8 cellular contexts compared by ENCODE assay signal in the genomic region with DNA sequence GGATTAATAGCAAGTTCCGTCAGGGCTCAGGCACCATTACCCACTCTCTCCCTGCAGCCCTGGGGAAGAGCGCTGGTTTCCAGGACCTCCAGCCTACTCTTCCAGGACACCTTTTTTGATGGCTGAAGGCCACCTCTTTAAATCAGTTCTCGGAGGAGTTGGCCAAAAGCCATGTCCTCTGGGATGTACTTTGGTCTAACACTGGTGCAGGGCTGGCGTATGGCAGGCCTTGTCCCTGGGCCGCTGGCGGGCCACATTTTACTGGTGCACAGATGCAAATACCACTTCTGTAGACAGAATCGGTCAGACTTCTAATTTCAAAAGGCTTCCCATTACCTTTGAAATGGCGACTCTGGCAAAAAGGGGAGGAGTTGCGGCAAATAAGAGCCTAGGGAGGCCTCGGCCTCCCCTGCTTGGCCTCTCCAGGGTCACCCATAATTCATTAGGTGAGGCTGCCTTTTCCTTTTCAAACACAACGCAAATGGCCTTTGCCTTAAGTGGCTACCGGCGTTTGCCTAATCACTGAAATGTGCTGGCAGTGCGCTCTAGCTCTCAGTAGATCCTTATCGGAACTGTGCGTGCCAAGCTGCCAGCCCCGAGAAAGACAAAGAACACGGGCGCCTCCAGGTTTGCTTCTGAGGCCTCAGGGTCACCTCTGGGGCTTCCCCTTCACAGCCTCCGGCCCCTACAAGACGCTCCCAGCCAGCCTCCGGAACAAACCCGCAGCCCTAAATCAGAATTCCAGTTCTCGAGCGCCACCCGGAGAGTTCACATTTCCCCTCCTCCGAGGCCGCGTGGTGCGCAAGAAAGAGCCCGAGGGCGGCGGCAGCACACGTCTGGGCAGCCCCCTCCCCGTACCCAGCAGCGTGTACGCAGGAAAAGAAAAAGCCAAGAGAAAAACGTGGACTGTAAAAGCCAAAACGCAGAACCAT.
DNase-seq lines count a peak whose midpoint lies in the region; ATAC-seq, FAIRE-seq and TF ChIP-seq lines count a peak whose summit lies in the region.

No MANE protein-coding gene starts in this region.

- peaks cover 41% of the 10 kb centered on the region for H3K36me3 Mint-ChIP-seq in Calu3 (ENCODE audit: insufficient read depth, unreplicated experiment)
- H3K36me3 Mint-ChIP-seq in WTC11: no peaks in the 10 kb centered on the region
- H3K36me3 Mint-ChIP-seq in dendritic cell treated with granulocyte-macrophage colony-stimulating factor and Interleukin-4, amounts not matched to agents 40 ng/mL and 50 ng/mL, for 4 days (ENCODE audit: low read depth): no peaks in the 10 kb centered on the region
- no peaks in the 10 kb centered on the region for H3K36me3 Mint-ChIP-seq in naive thymus-derived CD8-positive, alpha-beta T cell

- H3K36me3 ChIP-seq in KOPT-K1 (ENCODE audit: insufficient read depth, low read length) (no peaks in the 10 kb centered on the region), upper lobe of left lung (no peaks in the 10 kb centered on the region)

- peak; percentile 1; the same call in 1 of the 2 replicates for ATAC-seq in WTC11
- ATAC-seq in naive thymus-derived CD8-positive, alpha-beta T cell: no peak
- peak in 1 of 2 donors; percentile 38 for ATAC-seq in upper lobe of left lung (ENCODE audit: low FRiP score in 2 of 2)
- no peak for ATAC-seq in HG02571 (IDR thresholded peaks at IDR 0.05; ENCODE audit: unreplicated experiment)

- H3K27ac ChIP-seq in KOPT-K1 (ENCODE audit: low read depth, low read length, poor library complexity, severe bottlenecking) (peak overlapping the region; percentile 89), upper lobe of left lung (peak overlapping the region; percentile 94 to 98 (median 97))

- no peak for FAIRE-seq in D721Med (lab: Jason Lieb, UNC)

- H3K4me1 Mint-ChIP-seq in Calu3 (ENCODE audit: low read depth, unreplicated experiment): peaks cover 30% of the 10 kb centered on the region
- peaks cover 33% of the 10 kb centered on the region for H3K4me1 Mint-ChIP-seq in WTC11
- H3K4me1 Mint-ChIP-seq in dendritic cell treated with granulocyte-macrophage colony-stimulating factor and Interleukin-4, amounts not matched to agents 40 ng/mL and 50 ng/mL, for 4 days (ENCODE audit: low read depth): peaks cover 43% of the 10 kb centered on the region
- H3K4me1 Mint-ChIP-seq in naive thymus-derived CD8-positive, alpha-beta T cell: peaks cover 18 to 54% (median 45%) of the 10 kb centered on the region in 4 donors

- CTCF ChIA-PET in Calu3 (lab: Charles Lee): no interaction called here
- CTCF ChIA-PET in WTC11 (lab: Charles Lee): interaction anchor here (0.5 kb wide), 1 partner anchor 370 kb away, joined by 3 read pairs; no protein-coding TSS in a partner anchor

- peak overlapping the region; percentile 77 for H3K4me3 Mint-ChIP-seq in Calu3 (ENCODE audit: low read depth, unreplicated experiment)
- peak overlapping the region; percentile 72 for H3K4me3 Mint-ChIP-seq in WTC11
- peak overlapping the region; percentile 73 for H3K4me3 Mint-ChIP-seq in dendritic cell treated with granulocyte-macrophage colony-stimulating factor and Interleukin-4, amounts not matched to agents 40 ng/mL and 50 ng/mL, for 4 days
- H3K4me3 Mint-ChIP-seq in naive thymus-derived CD8-positive, alpha-beta T cell: peak overlapping the region; percentile 88 to 94 (median 92)

- no peaks in the 10 kb centered on the region for H3K9me3 ChIP-seq in KOPT-K1 (ENCODE audit: insufficient read depth, low read length, poor library complexity, severe bottlenecking)
- peaks cover 0 to 7% (median 0%) of the 10 kb centered on the region in 4 donors for H3K9me3 ChIP-seq in upper lobe of left lung

- peak overlapping the region; percentile 86 for H3K27ac Mint-ChIP-seq in Calu3 (ENCODE audit: unreplicated experiment)
- peak overlapping the region; percentile 98 for H3K27ac Mint-ChIP-seq in WTC11
- H3K27ac Mint-ChIP-seq in dendritic cell treated with granulocyte-macrophage colony-stimulating factor and Interleukin-4, amounts not matched to agents 40 ng/mL and 50 ng/mL, for 4 days: peak overlapping the region; percentile 91
- H3K27ac Mint-ChIP-seq in naive thymus-derived CD8-positive, alpha-beta T cell: peak overlapping the region; percentile 96 to 100 (median 98)

- H3K4me3 ChIP-seq in upper lobe of left lung: peak overlapping the region in 3 of 4 donors; percentile 52 to 62 (median 59)

- H3K4me1 ChIP-seq in upper lobe of left lung: peaks cover 18 to 70% (median 26%) of the 10 kb centered on the region in 4 donors

- peaks cover 0 to 43% (median 0%) of the 10 kb centered on the region in 4 donors for H3K27me3 ChIP-seq in upper lobe of left lung

- TF ChIP-seq POLR2A in upper lobe of left lung (IDR thresholded peaks at IDR 0.05): peak in 1 of 4 donors; percentile 41

- peak in 1 of 4 donors; percentile 33 for TF ChIP-seq EP300 in upper lobe of left lung (IDR thresholded peaks at IDR 0.05)

- DNase-seq in Calu3: peak; percentile 78
- DNase-seq in WTC11 (ENCODE audit: low spot score): peak; percentile 38
- DNase-seq in naive thymus-derived CD8-positive, alpha-beta T cell: peak in 3 of 10 donors; percentile 37 to 42 (median 38)
- peak; percentile 62 to 83 for DNase-seq in upper lobe of left lung
- DNase-seq in D721Med (ENCODE audit: insufficient read length, low spot score): no peak

- intact Hi-C loops in Calu3 (cut with micrococcal nuclease; ENCODE audit: unreplicated experiment): loop anchor here (5.0 to 10.0 kb wide), 5 partner anchors 93 to 909 kb away; no protein-coding TSS in a partner anchor
- intact Hi-C loops in dendritic cell treated with granulocyte-macrophage colony-stimulating factor and Interleukin-4, amounts not matched to agents 40 ng/mL and 50 ng/mL, for 4 days (cut with micrococcal nuclease): loop anchor here (5.0 kb wide), 1 partner anchor 33 kb away; no protein-coding TSS in a partner anchor

- H3K9me3 Mint-ChIP-seq in Calu3 (ENCODE audit: low read depth, unreplicated experiment): no peaks in the 10 kb centered on the region
- H3K9me3 Mint-ChIP-seq in WTC11: no peaks in the 10 kb centered on the region
- no peaks in the 10 kb centered on the region for H3K9me3 Mint-ChIP-seq in dendritic cell treated with granulocyte-macrophage colony-stimulating factor and Interleukin-4, amounts not matched to agents 40 ng/mL and 50 ng/mL, for 4 days
- peaks cover 0 to 7% (median 0%) of the 10 kb centered on the region in 9 donors for H3K9me3 Mint-ChIP-seq in naive thymus-derived CD8-positive, alpha-beta T cell

- POLR2A ChIA-PET in WTC11 (lab: Charles Lee): no interaction called here
- POLR2A ChIA-PET in naive thymus-derived CD8-positive, alpha-beta T cell (lab: Charles Lee): interaction anchor here (0.7 to 16.4 kb wide), 8 partner anchors 8 to 878 kb away, joined by 3 to 269 read pairs (median 4); a partner anchor contains a TSS

- WGBS in upper lobe of left lung, 2 donors: 9 to 10% methylated on average over 9 to 39 of the region's 39 CpGs

- TF ChIP-seq CTCF in Calu3 (IDR thresholded peaks at IDR 0.05; ENCODE audit: unreplicated experiment): no peak
- TF ChIP-seq CTCF in WTC11 (IDR thresholded peaks at IDR 0.05): no peak
- no peak for TF ChIP-seq CTCF in upper lobe of left lung (IDR thresholded peaks at IDR 0.05)
- no peak for TF ChIP-seq CTCF in D721Med (IDR thresholded peaks at IDR 0.05; ENCODE audit: insufficient read depth, missing control alignments)

- H3K27me3 Mint-ChIP-seq in Calu3 (ENCODE audit: unreplicated experiment) (no peaks in the 10 kb centered on the region), WTC11 (ENCODE audit: low read depth) (peaks cover 8% of the 10 kb centered on the region)
- peaks cover 4% of the 10 kb centered on the region for H3K27me3 Mint-ChIP-seq in dendritic cell treated with granulocyte-macrophage colony-stimulating factor and Interleukin-4, amounts not matched to agents 40 ng/mL and 50 ng/mL, for 4 days
- no peaks in the 10 kb centered on the region for H3K27me3 Mint-ChIP-seq in naive thymus-derived CD8-positive, alpha-beta T cell

- BruUV-seq in Calu3 (replicated peaks; lab: Mats Ljungman, UMichigan): no TSS peak

TF ChIP-seq in WTC11, 78 proteins besides CTCF, POLR2A, EP300 and RAD21:
- TF ChIP-seq HMGA2 (CRISPR knock-in tag; IDR thresholded peaks at IDR 0.05) (no peak), ZNF423 (CRISPR knock-in tag; IDR thresholded peaks at IDR 0.05) (no peak), CREM (CRISPR knock-in tag; IDR thresholded peaks at IDR 0.05) (no peak), OVOL2 (CRISPR knock-in tag; IDR thresholded peaks at IDR 0.05; ENCODE audit: borderline replicate concordance) (no peak), NFATC4 (CRISPR knock-in tag; IDR thresholded peaks at IDR 0.05) (no peak), GTF2I (CRISPR knock-in tag; conservative IDR thresholded peaks at IDR 0.05) (no peak), FOXK1 (CRISPR knock-in tag; IDR thresholded peaks at IDR 0.05) (no peak), ETV6 (CRISPR knock-in tag; IDR thresholded peaks at IDR 0.05) (no peak), KAT7 (CRISPR knock-in tag; IDR thresholded peaks at IDR 0.05; ENCODE audit: borderline replicate concordance) (no peak)
- TF ChIP-seq, protein P1, sequence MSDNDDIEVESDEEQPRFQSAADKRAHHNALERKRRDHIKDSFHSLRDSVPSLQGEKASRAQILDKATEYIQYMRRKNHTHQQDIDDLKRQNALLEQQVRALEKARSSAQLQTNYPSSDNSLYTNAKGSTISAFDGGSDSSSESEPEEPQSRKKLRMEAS (CRISPR knock-in tag; IDR thresholded peaks at IDR 0.05): 0 out of 2 replicates have a peak, but pooled peaks have one; percentile 16
- TF ChIP-seq, protein P2, sequence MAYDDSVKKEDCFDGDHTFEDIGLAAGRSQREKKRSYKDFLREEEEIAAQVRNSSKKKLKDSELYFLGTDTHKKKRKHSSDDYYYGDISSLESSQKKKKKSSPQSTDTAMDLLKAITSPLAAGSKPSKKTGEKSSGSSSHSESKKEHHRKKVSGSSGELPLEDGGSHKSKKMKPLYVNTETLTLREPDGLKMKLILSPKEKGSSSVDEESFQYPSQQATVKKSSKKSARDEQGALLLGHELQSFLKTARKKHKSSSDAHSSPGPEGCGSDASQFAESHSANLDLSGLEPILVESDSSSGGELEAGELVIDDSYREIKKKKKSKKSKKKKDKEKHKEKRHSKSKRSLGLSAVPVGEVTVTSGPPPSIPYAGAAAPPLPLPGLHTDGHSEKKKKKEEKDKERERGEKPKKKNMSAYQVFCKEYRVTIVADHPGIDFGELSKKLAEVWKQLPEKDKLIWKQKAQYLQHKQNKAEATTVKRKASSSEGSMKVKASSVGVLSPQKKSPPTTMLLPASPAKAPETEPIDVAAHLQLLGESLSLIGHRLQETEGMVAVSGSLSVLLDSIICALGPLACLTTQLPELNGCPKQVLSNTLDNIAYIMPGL (CRISPR knock-in tag; IDR thresholded peaks at IDR 0.05): 0 out of 2 replicates have a peak, but pooled peaks have one; percentile 40
- TF ChIP-seq, protein P3, sequence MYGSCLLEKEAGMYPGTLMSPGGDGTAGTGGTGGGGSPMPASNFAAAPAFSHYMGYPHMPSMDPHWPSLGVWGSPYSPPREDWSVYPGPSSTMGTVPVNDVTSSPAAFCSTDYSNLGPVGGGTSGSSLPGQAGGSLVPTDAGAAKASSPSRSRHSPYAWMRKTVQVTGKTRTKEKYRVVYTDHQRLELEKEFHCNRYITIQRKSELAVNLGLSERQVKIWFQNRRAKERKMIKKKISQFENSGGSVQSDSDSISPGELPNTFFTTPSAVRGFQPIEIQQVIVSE (CRISPR knock-in tag; IDR thresholded peaks at IDR 0.05; ENCODE audit: borderline replicate concordance): no peak
